In genomic region chr3:168559012-168559411, GRCh38 we compare ENCODE assay signal across 1 cellular context.
TF ChIP-seq lines count a peak whose summit lies in the region.

No MANE protein-coding gene starts in this region.

TF ChIP-seq in H1, 55 proteins besides CTCF, POLR2A, EP300 and RAD21 (continued from another document):
- TF ChIP-seq CHD7 (IDR thresholded peaks at IDR 0.05; ENCODE audit: insufficient replicate concordance, low read length), result no peak
- TF ChIP-seq YY1 (IDR thresholded peaks at IDR 0.05; ENCODE audit: low read depth, low read length), result no peak
- TF ChIP-seq E2F6 (IDR thresholded peaks at IDR 0.05), result no peak
- TF ChIP-seq SP2 (IDR thresholded peaks at IDR 0.05; ENCODE audit: low read length), result no peak
- TF ChIP-seq CTBP2 (IDR thresholded peaks at IDR 0.05; ENCODE audit: borderline replicate concordance, insufficient read depth, insufficient read length, low read length), result no peak
- TF ChIP-seq SIRT6 (IDR thresholded peaks at IDR 0.05; ENCODE audit: low read length), result no peak
- TF ChIP-seq BRCA1 (IDR thresholded peaks at IDR 0.05; ENCODE audit: low read depth, low read length), result no peak
- TF ChIP-seq POLR2AphosphoS5 (IDR thresholded peaks at IDR 0.05; ENCODE audit: low read depth, low read length), result no peak
- no peak for TF ChIP-seq ATF2 (IDR thresholded peaks at IDR 0.05; ENCODE audit: low read length)
- TF ChIP-seq CHD1 (IDR thresholded peaks at IDR 0.05; ENCODE audit: low read depth, low read length), result no peak
- TF ChIP-seq TAF1 (IDR thresholded peaks at IDR 0.05; ENCODE audit: low read depth, low read length), result no peak
- no peak for TF ChIP-seq TCF12 (IDR thresholded peaks at IDR 0.05; ENCODE audit: low read depth, low read length)
- no peak for TF ChIP-seq BCL11A (IDR thresholded peaks at IDR 0.05; ENCODE audit: low read depth in 2 of 2, low read length in 2 of 2)
